In genomic region chr22:38398609-38399401, GRCh38 we compare ENCODE assay signal across 1 cellular context.
TF ChIP-seq lines count a peak whose summit lies in the region.

No MANE protein-coding gene starts in this region.

TF ChIP-seq in HepG2, 621 proteins besides CTCF, POLR2A, EP300 and RAD21 (continued from another document and continues in another):
- TF ChIP-seq SP1 (IDR thresholded peaks at IDR 0.05) (no peak), SP1 (CRISPR knock-in tag; IDR thresholded peaks at IDR 0.05) (0 out of 2 replicates have a peak, but pooled peaks have one; percentile 45), THAP11 (CRISPR knock-in tag; IDR thresholded peaks at IDR 0.05) (no peak; the same call in 1 of the 2 replicates), ZC3H13 (CRISPR knock-in tag; IDR thresholded peaks at IDR 0.05) (no peak), NFYB (CRISPR knock-in tag; IDR thresholded peaks at IDR 0.05) (no peak), MXI1 (IDR thresholded peaks at IDR 0.05; ENCODE audit: borderline replicate concordance, low read depth, low read length) (no peak), HBP1 (CRISPR knock-in tag; IDR thresholded peaks at IDR 0.05; ENCODE audit: low read depth) (no peak), MIER3 (CRISPR knock-in tag; IDR thresholded peaks at IDR 0.05; ENCODE audit: borderline replicate concordance) (no peak), ATF1 (CRISPR knock-in tag; IDR thresholded peaks at IDR 0.05) (no peak), ZBTB20 (CRISPR knock-in tag; IDR thresholded peaks at IDR 0.05; ENCODE audit: borderline replicate concordance, low read depth) (no peak), TFE3 (CRISPR knock-in tag; IDR thresholded peaks at IDR 0.05) (no peak), CREM (IDR thresholded peaks at IDR 0.05) (no peak), CREM (CRISPR knock-in tag; IDR thresholded peaks at IDR 0.05) (no peak), ZHX2 (IDR thresholded peaks at IDR 0.05; ENCODE audit: low read depth) (no peak), ZHX2 (CRISPR knock-in tag; IDR thresholded peaks at IDR 0.05; ENCODE audit: borderline replicate concordance) (no peak), KAT2B (IDR thresholded peaks at IDR 0.05; ENCODE audit: borderline replicate concordance, low read depth, low read length) (no peak), ZNF841 (CRISPR knock-in tag; IDR thresholded peaks at IDR 0.05; ENCODE audit: borderline replicate concordance) (no peak), ZNF768 (CRISPR knock-in tag; IDR thresholded peaks at IDR 0.05) (no peak), ZNF607 (CRISPR knock-in tag; IDR thresholded peaks at IDR 0.05; ENCODE audit: borderline replicate concordance) (no peak), HOXA3 (CRISPR knock-in tag; IDR thresholded peaks at IDR 0.05) (no peak), TAF15 (IDR thresholded peaks at IDR 0.05; ENCODE audit: low read depth, low read length, poor library complexity, severe bottlenecking) (no peak), DMAP1 (CRISPR knock-in tag; IDR thresholded peaks at IDR 0.05) (no peak), PCBP2 (optimal IDR thresholded peaks at IDR 0.05; ENCODE audit: low read depth, low read length, poor library complexity, severe bottlenecking) (no peak), ZNF329 (CRISPR knock-in tag; IDR thresholded peaks at IDR 0.05; ENCODE audit: low read depth) (no peak), RBM22 (optimal IDR thresholded peaks at IDR 0.05; ENCODE audit: low read length) (no peak), ZNF121 (CRISPR knock-in tag; IDR thresholded peaks at IDR 0.05) (no peak), TIGD3 (CRISPR knock-in tag; IDR thresholded peaks at IDR 0.05; ENCODE audit: borderline replicate concordance) (no peak), ZNF703 (CRISPR knock-in tag; IDR thresholded peaks at IDR 0.05; ENCODE audit: borderline replicate concordance) (no peak), NR2F2 (IDR thresholded peaks at IDR 0.05; ENCODE audit: borderline replicate concordance, low read depth) (no peak), ZNF335 (CRISPR knock-in tag; IDR thresholded peaks at IDR 0.05) (no peak), ZNF263 (CRISPR knock-in tag; IDR thresholded peaks at IDR 0.05) (no peak), ZBTB43 (CRISPR knock-in tag; conservative IDR thresholded peaks at IDR 0.05) (no peak), ZNF44 (CRISPR knock-in tag; IDR thresholded peaks at IDR 0.05) (no peak), POLR2AphosphoS5 (IDR thresholded peaks at IDR 0.05; ENCODE audit: low read depth, low read length) (peak; percentile 43), AHR (CRISPR knock-in tag; IDR thresholded peaks at IDR 0.05) (no peak), TCF12 (IDR thresholded peaks at IDR 0.05) (no peak), TCF12 (CRISPR knock-in tag; IDR thresholded peaks at IDR 0.05) (no peak), U2AF2 (IDR thresholded peaks at IDR 0.05; ENCODE audit: low read depth, low read length) (no peak), CBX1 (IDR thresholded peaks at IDR 0.05; ENCODE audit: low read depth) (no peak), ZNF460 (CRISPR knock-in tag; IDR thresholded peaks at IDR 0.05; ENCODE audit: borderline replicate concordance) (no peak), JARID2 (CRISPR knock-in tag; IDR thresholded peaks at IDR 0.05; ENCODE audit: insufficient replicate concordance) (no peak), ZNF816 (CRISPR knock-in tag; IDR thresholded peaks at IDR 0.05; ENCODE audit: borderline replicate concordance) (no peak), THRA (CRISPR knock-in tag; IDR thresholded peaks at IDR 0.05; ENCODE audit: borderline replicate concordance) (no peak; the same call in 1 of the 2 replicates), ZNF224 (CRISPR knock-in tag; IDR thresholded peaks at IDR 0.05) (no peak), SALL2 (CRISPR knock-in tag; IDR thresholded peaks at IDR 0.05) (no peak), MTA1 (CRISPR knock-in tag; IDR thresholded peaks at IDR 0.05; ENCODE audit: borderline replicate concordance) (no peak), ATF7 (IDR thresholded peaks at IDR 0.05) (no peak), ATF7 (CRISPR knock-in tag; IDR thresholded peaks at IDR 0.05) (no peak), NFIB (CRISPR knock-in tag; IDR thresholded peaks at IDR 0.05; ENCODE audit: borderline replicate concordance) (no peak), KAT7 (CRISPR knock-in tag; IDR thresholded peaks at IDR 0.05; ENCODE audit: borderline replicate concordance) (no peak), ZBTB2 (CRISPR knock-in tag; IDR thresholded peaks at IDR 0.05; ENCODE audit: low read depth) (peak; percentile 44; the same call in 1 of the 2 replicates), KAT8 (CRISPR knock-in tag; IDR thresholded peaks at IDR 0.05) (no peak), ZNF674 (CRISPR knock-in tag; IDR thresholded peaks at IDR 0.05; ENCODE audit: low read depth) (no peak), CEBPB (IDR thresholded peaks at IDR 0.05; ENCODE audit: borderline replicate concordance, low read depth, low read length) (no peak), ATAD3A (CRISPR knock-in tag; IDR thresholded peaks at IDR 0.05) (no peak), NR2C2 (CRISPR knock-in tag; IDR thresholded peaks at IDR 0.05; ENCODE audit: borderline replicate concordance) (no peak), SNAPC5 (CRISPR knock-in tag; IDR thresholded peaks at IDR 0.05; ENCODE audit: borderline replicate concordance) (no peak), HNRNPH1 (optimal IDR thresholded peaks at IDR 0.05; ENCODE audit: low read depth, low read length) (no peak), NFKBIZ (CRISPR knock-in tag; IDR thresholded peaks at IDR 0.05) (no peak), ZNF326 (CRISPR knock-in tag; IDR thresholded peaks at IDR 0.05; ENCODE audit: borderline replicate concordance) (no peak), SP5 (CRISPR knock-in tag; IDR thresholded peaks at IDR 0.05; ENCODE audit: borderline replicate concordance, low read depth) (no peak), NR2F6 (IDR thresholded peaks at IDR 0.05) (no peak), NR2F6 (CRISPR knock-in tag; IDR thresholded peaks at IDR 0.05) (no peak)
